In the genomic region with DNA sequence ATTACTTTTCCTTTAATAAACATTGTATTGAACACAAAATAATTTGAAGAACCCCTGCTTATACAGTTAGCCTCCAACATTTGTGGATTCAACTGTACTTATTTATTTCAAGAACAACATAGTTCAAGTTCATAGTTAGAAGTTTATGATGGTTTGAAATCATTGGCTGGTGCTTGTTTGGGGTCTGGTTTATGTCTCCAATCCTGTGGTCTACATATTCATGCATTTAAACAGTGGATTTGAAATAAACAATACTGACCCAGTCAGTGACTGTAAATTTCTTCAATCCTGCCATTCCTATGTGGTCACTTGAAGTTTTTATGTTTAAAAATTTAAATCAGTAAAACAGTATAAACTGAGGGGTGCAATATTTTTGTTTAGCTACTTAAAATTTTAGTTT, we compare ENCODE assay signal across 27 cellular contexts.
"Had no signal": no experiment of that assay in that cellular context is flagged by ENCODE, and none has a peak within 500 bp of the region (broad histone marks: within the 10 kb centered on the region; RNA-seq: fewer than 3 reads in every experiment).

No MANE protein-coding gene starts in this region.

- H3K27ac ChIP-seq: stomach, suprapubic skin, testis, thoracic aorta, thyroid gland, tibial artery, tibial nerve, transverse colon, upper lobe of left lung, upper lobe of right lung, uterus, vagina had no signal

- H3K9me3 ChIP-seq: stomach, suprapubic skin, testis, thoracic aorta, thyroid gland, tibial artery, tibial nerve, transverse colon, upper lobe of left lung, upper lobe of right lung, uterus, vagina had no signal

- H3K36me3 ChIP-seq: stomach, suprapubic skin, thoracic aorta, thyroid gland, tibial artery, tibial nerve, transverse colon, upper lobe of left lung, upper lobe of right lung, uterus, vagina had no signal

- H3K4me1 ChIP-seq: stomach, suprapubic skin, testis, thyroid gland, tibial artery, tibial nerve, transverse colon, upper lobe of left lung, upper lobe of right lung, uterus, vagina had no signal

- ATAC-seq: stimulated activated effector memory CD8-positive, alpha-beta T cell treated with anti-CD3 and anti-CD28 coated beads, Interleukin-12 subunit alpha, Interleukin-12 subunit beta, amount 100 ng/mL, for 72 hours; stimulated activated memory B cell treated with anti-CD40 and anti-IgM and Interleukin-4, amounts not matched to agents 10 μg/mL and 1 μg/mL and 100 μg/mL, for 72 hours; stimulated activated naive B cell treated with anti-CD40 and anti-IgM and Interleukin-4, amounts not matched to agents 10 μg/mL and 1 μg/mL and 100 μg/mL, for 72 hours; stimulated activated naive CD8-positive, alpha-beta T cell treated with anti-CD3 and anti-CD28 coated beads, Interleukin-15, amount 100 ng/mL, for 72 hours; stimulated activated naive CD8-positive, alpha-beta T cell treated with anti-CD3 and anti-CD28 coated beads, Interleukin-15, Interleukin-2, amounts not matched to agents 100 U/mL and 50 U/mL, for 24 hours; upper lobe of right lung had no signal

- FAIRE-seq: urothelium cell line had no signal

- DNase-seq: stimulated activated CD4-positive, alpha-beta T cell treated with anti-CD3 and anti-CD28 coated beads, Interleukin-2, amount 100 ng/mL, for 48 hours; stimulated activated CD4-positive, alpha-beta T cell treated with anti-CD3 and anti-CD28 coated beads, Interleukin-4, amount 100 ng/mL, for 1 hour; stimulated activated CD4-positive, alpha-beta T cell treated with anti-CD3 and anti-CD28 coated beads, Interleukin-4, amount 100 ng/mL, for 24 hours; stimulated activated CD4-positive, alpha-beta T cell treated with anti-CD3 and anti-CD28 coated beads, Interleukin-4, amount 100 ng/mL, for 4 hours; stimulated activated CD8-positive, alpha-beta memory T cell treated with anti-CD3 and anti-CD28 coated beads, Interleukin-4, amount 100 ng/mL, for 48 hours; stimulated activated naive B cell treated with anti-CD40 and anti-IgM and Interleukin-4, amounts not matched to agents 10 μg/mL and 1 μg/mL and 100 μg/mL, for 72 hours; stimulated activated naive CD4-positive, alpha-beta T cell; stimulated activated naive CD4-positive, alpha-beta T cell treated with Interleukin-2 at 50 U/mL for 16 hours; stimulated activated naive CD8-positive, alpha-beta T cell treated with anti-CD3 and anti-CD28 coated beads, Interleukin-15, amount 100 ng/mL, for 72 hours; stimulated activated naive CD8-positive, alpha-beta T cell treated with anti-CD3 and anti-CD28 coated beads, Interleukin-15, Interleukin-2, amounts not matched to agents 100 U/mL and 50 U/mL, for 24 hours; stomach; substantia nigra; testis; thyroid gland; tibial artery; transverse colon; trophoblast cell; upper lobe of left lung; upper lobe of right lung; uterus had no signal

- H3K4me3 ChIP-seq: stomach, suprapubic skin, testis, thoracic aorta, thyroid gland, tibial artery, tibial nerve, transverse colon, upper lobe of left lung, upper lobe of right lung, uterus, vagina had no signal

- H3K27me3 ChIP-seq: stomach, suprapubic skin, testis, thyroid gland, tibial artery, tibial nerve, transverse colon, upper lobe of left lung, upper lobe of right lung, uterus, vagina had no signal
